In genomic region chr13:100059827-100060226, GRCh38 we compare ENCODE assay signal across 7 cellular contexts.
"Had no signal": no experiment of that assay in that cellular context is flagged by ENCODE, and none has a peak within 500 bp of the region (broad histone marks: within the 10 kb centered on the region; RNA-seq: fewer than 3 reads in every experiment).

No MANE protein-coding gene starts in this region.

- H3K9me3 ChIP-seq: HAP-1 had no signal

- H3K27ac ChIP-seq: GM23248 had no signal

- DNase-seq: GM23248, GOT3, H7, IMR-90, KG1 had no signal

- H3K36me3 ChIP-seq: HAP-1 had no signal

- H3K4me3 ChIP-seq: GM23248, HAP-1, K562 had no signal
